In the genomic region with DNA sequence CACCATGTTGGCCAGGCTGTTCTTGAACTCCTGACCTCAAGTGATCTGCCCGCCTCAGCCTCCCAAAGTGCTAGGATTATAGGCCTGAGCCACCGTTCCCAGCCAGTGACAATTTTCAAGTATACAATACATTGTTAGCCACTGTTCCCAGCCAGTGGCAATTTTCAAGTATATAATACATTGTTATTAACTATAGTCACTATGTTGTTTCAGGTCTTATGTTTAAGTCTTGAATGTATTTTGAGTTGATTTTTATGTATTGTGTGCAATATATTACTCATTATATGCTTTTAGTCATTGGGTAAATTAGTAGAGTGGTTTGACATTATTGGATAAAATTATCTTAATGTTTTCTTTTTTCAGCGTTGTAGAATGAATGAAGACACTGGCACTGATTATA, we compare ENCODE assay signal across 9 cellular contexts.
"Had no signal": no experiment of that assay in that cellular context is flagged by ENCODE, and none has a peak within 500 bp of the region (broad histone marks: within the 10 kb centered on the region; RNA-seq: fewer than 3 reads in every experiment).

No MANE protein-coding gene starts in this region.

- H3K27ac Mint-ChIP-seq: GM23338, H9, HFFc6 had no signal

- DNase-seq: GM23248, GOT3, H7, H9, HCEC 1CT, HFFc6 had no signal

- H3K27ac ChIP-seq: GM23248 had no signal

- H3K4me1 ChIP-seq: HAP-1 had no signal

- H3K9ac ChIP-seq: GM23248 had no signal

- H3K4me2 ChIP-seq: GM23338 had no signal

- ATAC-seq: GM23338, HCT116 had no signal

- H2AFZ ChIP-seq: GM23248, GM23338 had no signal

- H3K4me3 ChIP-seq: GM23248, GM23338, HAP-1 had no signal

- H3K9me3 ChIP-seq: HAP-1 had no signal

- H3K9me3 Mint-ChIP-seq: GM23338, H9, HFFc6 had no signal

- H3K4me3 Mint-ChIP-seq: GM23338, H9, HFFc6 had no signal
